3 cellular contexts compared by ENCODE assay signal in the genomic region with DNA sequence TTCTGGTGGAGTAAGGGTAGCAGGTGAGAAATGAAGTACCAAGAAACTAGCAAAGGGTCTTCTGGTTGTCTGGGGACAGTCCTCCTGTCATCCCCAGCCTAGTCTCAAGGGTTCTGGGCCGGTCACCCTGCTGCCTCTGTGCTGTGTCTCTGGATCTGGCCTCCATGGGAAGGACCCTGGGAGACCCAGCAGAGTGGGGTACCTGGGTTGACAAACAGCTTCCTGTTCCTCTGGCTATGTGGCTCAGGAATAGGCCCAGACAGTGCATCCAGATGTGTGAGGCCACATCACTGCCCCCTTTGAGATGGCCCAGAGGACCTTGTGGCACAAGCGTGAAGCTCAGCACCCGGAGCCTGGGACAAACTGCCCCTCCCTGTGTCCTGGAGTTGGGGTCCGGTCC. TPM values are rescaled to one million over a fixed set of nuclear protein-coding genes. Genes with fewer than 3 reads are reported as not detected.
"Had no signal": no experiment of that assay in that cellular context is flagged by ENCODE, and none has a peak within 500 bp of the region (broad histone marks: within the 10 kb centered on the region; RNA-seq: fewer than 3 reads in every experiment).

No MANE protein-coding gene starts in this region.

RNA-seq across cellular contexts. Expression of a gene that starts 10.7 kb away (rescaled TPM):
- total RNA-seq: H1 had no signal
- polyA plus RNA-seq: HepG2, IgD-negative memory B cell had no signal
